ENCODE assay signal across 8 cellular contexts in genomic region chrX:68693481-68694410, GRCh38. TPM values are rescaled to one million over a fixed set of nuclear protein-coding genes. Genes with fewer than 3 reads are reported as not detected.
DNase-seq lines count a peak whose midpoint lies in the region; ATAC-seq and TF ChIP-seq lines count a peak whose summit lies in the region.

No MANE protein-coding gene starts in this region.

- H3K9me3 ChIP-seq in mucosa of descending colon (no peaks in the 10 kb centered on the region), upper lobe of left lung (no peaks in the 10 kb centered on the region)

- peak overlapping the region; percentile 34 for H3K4me3 ChIP-seq in GM12865 (ENCODE audit: low read depth, low read length)
- no peak overlapping the region for H3K4me3 ChIP-seq in mucosa of descending colon
- H3K4me3 ChIP-seq in upper lobe of left lung, result peak overlapping the region; percentile 39 to 66 (median 56)

- H3K36me3 ChIP-seq in mucosa of descending colon (ENCODE audit: low read depth) (no peaks in the 10 kb centered on the region), upper lobe of left lung (no peaks in the 10 kb centered on the region)

- DNase-seq in GM12865 (ENCODE audit: low read depth) (peak; percentile 13), UCSD-AML1 (lab: John Stamatoyannopoulos, UW; ENCODE audit: unreplicated experiment) (peak; percentile 84), fibroblast of gingiva (ENCODE audit: low read depth) (peak; percentile 25), mucosa of descending colon (peak; percentile 47 to 67 (median 52)), upper lobe of left lung (peak; percentile 82 to 91), NCI-H2196 treated with DMSO at 0.1 percent for 48 hours (lab: John Stamatoyannopoulos, UW; ENCODE audit: unreplicated experiment) (no peak)

- 14 to 40% methylated on average over 4 to 61 of the region's 81 CpGs for WGBS in upper lobe of left lung, 2 donors

- TF ChIP-seq CTCF in GM12865 (IDR thresholded peaks at IDR 0.05; ENCODE audit: insufficient read depth, low read depth, low read length, missing control alignments), result no peak
- TF ChIP-seq CTCF in mucosa of descending colon (IDR thresholded peaks at IDR 0.05), result no peak
- no peak for TF ChIP-seq CTCF in upper lobe of left lung (IDR thresholded peaks at IDR 0.05)

- ATAC-seq in HG03439 (IDR thresholded peaks at IDR 0.05; ENCODE audit: unreplicated experiment) (peak; percentile 55), mucosa of descending colon (peak; percentile 65), upper lobe of left lung (ENCODE audit: low FRiP score in 2 of 2) (peak; percentile 70 to 94), GM18517 (IDR thresholded peaks at IDR 0.05; ENCODE audit: unreplicated experiment) (no peak)

- H3K27ac ChIP-seq in upper lobe of left lung, result peak overlapping the region; percentile 85 to 91 (median 88)

- no peaks in the 10 kb centered on the region for H3K4me1 ChIP-seq in mucosa of descending colon (ENCODE audit: low read depth)
- peaks cover 0 to 31% (median 9%) of the 10 kb centered on the region in 4 donors for H3K4me1 ChIP-seq in upper lobe of left lung

- no peaks in the 10 kb centered on the region for H3K27me3 ChIP-seq in upper lobe of left lung

- peak in 3 of 4 donors; percentile 17 to 85 (median 38) for TF ChIP-seq POLR2A in upper lobe of left lung (IDR thresholded peaks at IDR 0.05)

- intact Hi-C loops in mucosa of descending colon (cut with DNase I, micrococcal nuclease), result no loop called here

- no peak for TF ChIP-seq EP300 in upper lobe of left lung (IDR thresholded peaks at IDR 0.05)

RNA-seq across cellular contexts. Expression of gene STARD8, which starts 46.3 kb away (rescaled TPM):
- 1 to 10 TPM; 1.2 to 5.5 (median 4.5) TPM for total RNA-seq in mucosa of descending colon
- 10 to 100 TPM; 13.9 to 43.1 (median 25.8) TPM for total RNA-seq in upper lobe of left lung
